ENCODE assay signal across 28 cellular contexts in the genomic region with DNA sequence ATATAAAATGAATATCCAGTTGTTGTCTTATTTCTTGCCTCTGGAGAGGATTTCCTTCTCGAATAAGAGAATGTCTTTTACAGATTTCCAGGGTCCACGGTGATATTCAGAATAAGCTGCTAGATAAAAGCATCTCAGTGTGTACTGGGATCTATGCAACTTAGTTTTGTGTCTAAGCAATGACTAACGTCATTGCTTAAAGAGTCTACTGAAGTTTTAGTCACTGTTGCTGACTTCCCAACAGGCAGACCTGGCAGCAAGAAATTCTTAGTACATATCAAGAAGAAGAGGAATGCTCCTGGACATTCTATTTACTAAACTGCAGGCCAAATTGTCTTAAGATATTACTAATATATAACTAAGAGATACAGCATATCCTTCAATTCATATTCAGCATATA.
"Had no signal": no experiment of that assay in that cellular context is flagged by ENCODE, and none has a peak within 500 bp of the region (broad histone marks: within the 10 kb centered on the region; RNA-seq: fewer than 3 reads in every experiment).

No MANE protein-coding gene starts in this region.

- H3K36me3 ChIP-seq: neutrophil, pancreas, prostate gland, right lobe of liver, sigmoid colon, stomach, suprapubic skin, tibial artery, transverse colon, upper lobe of right lung, uterus had no signal

- H3K4me3 Mint-ChIP-seq: naive thymus-derived CD8-positive, alpha-beta T cell; natural killer cell treated with Interleukin-12 subunit alpha and Interleukin-12 subunit beta and Interleukin-15 and Interleukin-18, amount 100 ng/mL, for 72 hours; nephron progenitor cell; neural crest cell; stimulated activated effector memory CD8-positive, alpha-beta T cell treated with anti-CD3 and anti-CD28 coated beads, Interleukin-12 subunit alpha, Interleukin-12 subunit beta, amount 100 ng/mL, for 72 hours; stimulated activated naive B cell treated with anti-CD40 and anti-IgM and Interleukin-4, amounts not matched to agents 10 μg/mL and 1 μg/mL and 100 μg/mL, for 72 hours; stimulated activated naive CD8-positive, alpha-beta T cell treated with anti-CD3 and anti-CD28 coated beads, Interleukin-15, Interleukin-2, amounts not matched to agents 100 ng/mL and 50 ng/mL, for 24 hours; type B pancreatic cell had no signal

- H3K4me3 ChIP-seq: pancreas, prostate gland, right lobe of liver, sigmoid colon, stomach, suprapubic skin, testis, tibial artery, transverse colon, upper lobe of right lung, uterus had no signal

- H3K36me3 Mint-ChIP-seq: naive thymus-derived CD8-positive, alpha-beta T cell; natural killer cell treated with Interleukin-12 subunit alpha and Interleukin-12 subunit beta and Interleukin-15 and Interleukin-18, amount 100 ng/mL, for 72 hours; stimulated activated effector memory CD8-positive, alpha-beta T cell treated with anti-CD3 and anti-CD28 coated beads, Interleukin-12 subunit alpha, Interleukin-12 subunit beta, amount 100 ng/mL, for 72 hours; stimulated activated naive B cell treated with anti-CD40 and anti-IgM and Interleukin-4, amounts not matched to agents 10 μg/mL and 1 μg/mL and 100 μg/mL, for 72 hours; type B pancreatic cell had no signal

- FAIRE-seq: pancreas had no signal

- H3K27ac ChIP-seq: neutrophil, pancreas, prostate gland, right lobe of liver, sigmoid colon, stomach, suprapubic skin, testis, tibial artery, transverse colon, upper lobe of right lung, uterus had no signal

- H3K4me1 Mint-ChIP-seq: naive thymus-derived CD8-positive, alpha-beta T cell; nephron progenitor cell; neural crest cell; stimulated activated effector memory CD8-positive, alpha-beta T cell treated with anti-CD3 and anti-CD28 coated beads, Interleukin-12 subunit alpha, Interleukin-12 subunit beta, amount 100 ng/mL, for 72 hours; stimulated activated naive B cell treated with anti-CD40 and anti-IgM and Interleukin-4, amounts not matched to agents 10 μg/mL and 1 μg/mL and 100 μg/mL, for 72 hours had no signal

- H3K27me3 ChIP-seq: neutrophil, pancreas, right lobe of liver, sigmoid colon, stomach, suprapubic skin, testis, tibial artery, transverse colon, upper lobe of right lung, uterus had no signal

- H3K4me1 ChIP-seq: prostate gland, right lobe of liver, sigmoid colon, stomach, suprapubic skin, testis, tibial artery, upper lobe of right lung, uterus had no signal

- H3K27ac Mint-ChIP-seq: naive thymus-derived CD8-positive, alpha-beta T cell; natural killer cell treated with Interleukin-12 subunit alpha and Interleukin-12 subunit beta and Interleukin-15 and Interleukin-18, amount 100 ng/mL, for 72 hours; nephron progenitor cell; stimulated activated effector memory CD8-positive, alpha-beta T cell treated with anti-CD3 and anti-CD28 coated beads, Interleukin-12 subunit alpha, Interleukin-12 subunit beta, amount 100 ng/mL, for 72 hours; stimulated activated naive B cell treated with anti-CD40 and anti-IgM and Interleukin-4, amounts not matched to agents 10 μg/mL and 1 μg/mL and 100 μg/mL, for 72 hours; stimulated activated naive CD8-positive, alpha-beta T cell treated with anti-CD3 and anti-CD28 coated beads, Interleukin-15, Interleukin-2, amounts not matched to agents 100 ng/mL and 50 ng/mL, for 24 hours; type B pancreatic cell had no signal

- H3K9me3 Mint-ChIP-seq: nephron progenitor cell; neural crest cell; stimulated activated naive CD8-positive, alpha-beta T cell treated with anti-CD3 and anti-CD28 coated beads, Interleukin-15, Interleukin-2, amounts not matched to agents 100 ng/mL and 50 ng/mL, for 24 hours; type B pancreatic cell had no signal

- H3K27me3 Mint-ChIP-seq: naive thymus-derived CD8-positive, alpha-beta T cell; stimulated activated naive B cell treated with anti-CD40 and anti-IgM and Interleukin-4, amounts not matched to agents 10 μg/mL and 1 μg/mL and 100 μg/mL, for 72 hours; stimulated activated naive CD8-positive, alpha-beta T cell treated with anti-CD3 and anti-CD28 coated beads, Interleukin-15, Interleukin-2, amounts not matched to agents 100 ng/mL and 50 ng/mL, for 24 hours had no signal

- ATAC-seq: naive thymus-derived CD8-positive, alpha-beta T cell; natural killer cell treated with Interleukin-12 subunit alpha and Interleukin-12 subunit beta and Interleukin-15 and Interleukin-18, amount 100 ng/mL, for 72 hours; pancreas; right cardiac atrium; right lobe of liver; stimulated activated effector memory CD8-positive, alpha-beta T cell treated with anti-CD3 and anti-CD28 coated beads, Interleukin-12 subunit alpha, Interleukin-12 subunit beta, amount 100 ng/mL, for 72 hours; stimulated activated naive B cell treated with anti-CD40 and anti-IgM and Interleukin-4, amounts not matched to agents 10 μg/mL and 1 μg/mL and 100 μg/mL, for 72 hours; upper lobe of right lung had no signal

- DNase-seq: naive thymus-derived CD8-positive, alpha-beta T cell; nephron progenitor cell; nucleus accumbens; pancreas; right cardiac atrium; right lobe of liver; sigmoid colon; small intestine; stimulated activated CD4-positive, alpha-beta T cell treated with anti-CD3 and anti-CD28 coated beads, Interleukin-15, amount 100 ng/mL, for 24 hours; stimulated activated CD4-positive, alpha-beta T cell treated with anti-CD3 and anti-CD28 coated beads, Interleukin-2, amount 100 ng/mL, for 24 hours; stimulated activated CD4-positive, alpha-beta T cell treated with anti-CD3 and anti-CD28 coated beads, Interleukin-2, amount 100 ng/mL, for 48 hours; stimulated activated CD4-positive, alpha-beta T cell treated with anti-CD3 and anti-CD28 coated beads, Interleukin-4, amount 100 ng/mL, for 24 hours; stimulated activated naive B cell treated with anti-CD40 and anti-IgM and Interleukin-4, amounts not matched to agents 10 μg/mL and 1 μg/mL and 100 μg/mL, for 72 hours; stimulated activated naive CD4-positive, alpha-beta T cell treated with Interleukin-2 at 50 U/mL for 16 hours; stomach; testis; tibial artery; transverse colon; upper lobe of right lung; uterus had no signal

- H3K9me3 ChIP-seq: neutrophil, pancreas, prostate gland, right lobe of liver, sigmoid colon, stomach, suprapubic skin, testis, tibial artery, transverse colon, upper lobe of right lung, uterus had no signal
